Comparison of ENCODE assay signal across 2 cellular contexts in the genomic region with DNA sequence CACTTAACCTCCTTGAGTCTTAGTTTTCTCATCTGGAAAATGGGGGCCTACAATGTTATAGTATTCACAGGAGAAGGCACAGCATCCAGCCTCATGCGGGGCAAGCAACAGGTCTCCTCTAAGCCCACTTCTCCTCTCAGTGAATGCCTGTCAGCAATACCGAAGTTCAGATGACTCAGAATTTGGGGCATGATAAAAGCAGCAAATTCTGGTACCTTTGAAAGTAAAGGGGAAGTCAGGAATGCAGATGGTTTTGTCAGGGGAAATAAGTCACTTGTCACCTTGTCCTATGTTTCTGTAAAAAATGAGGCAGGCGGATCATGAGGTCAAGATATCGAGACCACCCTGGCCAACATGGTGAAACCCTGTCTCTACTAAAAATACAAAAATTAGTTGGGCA.
TF ChIP-seq lines count a peak whose summit lies in the region.

No MANE protein-coding gene starts in this region.

TF ChIP-seq in HepG2, 621 proteins besides CTCF, POLR2A, EP300 and RAD21:
- no peak for TF ChIP-seq JUN (CRISPR knock-in tag; IDR thresholded peaks at IDR 0.05)
- peak; percentile 67 for TF ChIP-seq ZNF629 (CRISPR knock-in tag; conservative IDR thresholded peaks at IDR 0.05)
- TF ChIP-seq, protein P1, sequence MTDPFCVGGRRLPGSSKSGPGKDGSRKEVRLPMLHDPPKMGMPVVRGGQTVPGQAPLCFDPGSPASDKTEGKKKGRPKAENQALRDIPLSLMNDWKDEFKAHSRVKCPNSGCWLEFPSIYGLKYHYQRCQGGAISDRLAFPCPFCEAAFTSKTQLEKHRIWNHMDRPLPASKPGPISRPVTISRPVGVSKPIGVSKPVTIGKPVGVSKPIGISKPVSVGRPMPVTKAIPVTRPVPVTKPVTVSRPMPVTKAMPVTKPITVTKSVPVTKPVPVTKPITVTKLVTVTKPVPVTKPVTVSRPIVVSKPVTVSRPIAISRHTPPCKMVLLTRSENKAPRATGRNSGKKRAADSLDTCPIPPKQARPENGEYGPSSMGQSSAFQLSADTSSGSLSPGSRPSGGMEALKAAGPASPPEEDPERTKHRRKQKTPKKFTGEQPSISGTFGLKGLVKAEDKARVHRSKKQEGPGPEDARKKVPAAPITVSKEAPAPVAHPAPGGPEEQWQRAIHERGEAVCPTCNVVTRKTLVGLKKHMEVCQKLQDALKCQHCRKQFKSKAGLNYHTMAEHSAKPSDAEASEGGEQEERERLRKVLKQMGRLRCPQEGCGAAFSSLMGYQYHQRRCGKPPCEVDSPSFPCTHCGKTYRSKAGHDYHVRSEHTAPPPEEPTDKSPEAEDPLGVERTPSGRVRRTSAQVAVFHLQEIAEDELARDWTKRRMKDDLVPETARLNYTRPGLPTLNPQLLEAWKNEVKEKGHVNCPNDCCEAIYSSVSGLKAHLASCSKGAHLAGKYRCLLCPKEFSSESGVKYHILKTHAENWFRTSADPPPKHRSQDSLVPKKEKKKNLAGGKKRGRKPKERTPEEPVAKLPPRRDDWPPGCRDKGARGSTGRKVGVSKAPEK (CRISPR knock-in tag; IDR thresholded peaks at IDR 0.05; ENCODE audit: borderline replicate concordance) = no peak
TF ChIP-seq in HepG2: peak in this region for 1.

TF ChIP-seq in WTC11, 78 proteins besides CTCF, POLR2A, EP300 and RAD21:
- TF ChIP-seq SMAD4 (CRISPR knock-in tag; IDR thresholded peaks at IDR 0.05) (no peak), ATF6 (CRISPR knock-in tag; IDR thresholded peaks at IDR 0.05) (no peak), MLX (CRISPR knock-in tag; IDR thresholded peaks at IDR 0.05) (no peak), TEAD4 (CRISPR knock-in tag; IDR thresholded peaks at IDR 0.05) (no peak), NFYB (CRISPR knock-in tag; conservative IDR thresholded peaks at IDR 0.05; ENCODE audit: low read depth) (no peak), IRF2 (CRISPR knock-in tag; IDR thresholded peaks at IDR 0.05; ENCODE audit: borderline replicate concordance, low read depth) (no peak), GABPB1 (CRISPR knock-in tag; IDR thresholded peaks at IDR 0.05) (no peak), ZNF121 (CRISPR knock-in tag; IDR thresholded peaks at IDR 0.05) (no peak), CBFB (CRISPR knock-in tag; IDR thresholded peaks at IDR 0.05; ENCODE audit: low read depth) (no peak), ATF1 (CRISPR knock-in tag; IDR thresholded peaks at IDR 0.05) (no peak), FOXP4 (CRISPR knock-in tag; IDR thresholded peaks at IDR 0.05) (no peak), AR (CRISPR knock-in tag; IDR thresholded peaks at IDR 0.05) (no peak)
- TF ChIP-seq, protein P2, sequence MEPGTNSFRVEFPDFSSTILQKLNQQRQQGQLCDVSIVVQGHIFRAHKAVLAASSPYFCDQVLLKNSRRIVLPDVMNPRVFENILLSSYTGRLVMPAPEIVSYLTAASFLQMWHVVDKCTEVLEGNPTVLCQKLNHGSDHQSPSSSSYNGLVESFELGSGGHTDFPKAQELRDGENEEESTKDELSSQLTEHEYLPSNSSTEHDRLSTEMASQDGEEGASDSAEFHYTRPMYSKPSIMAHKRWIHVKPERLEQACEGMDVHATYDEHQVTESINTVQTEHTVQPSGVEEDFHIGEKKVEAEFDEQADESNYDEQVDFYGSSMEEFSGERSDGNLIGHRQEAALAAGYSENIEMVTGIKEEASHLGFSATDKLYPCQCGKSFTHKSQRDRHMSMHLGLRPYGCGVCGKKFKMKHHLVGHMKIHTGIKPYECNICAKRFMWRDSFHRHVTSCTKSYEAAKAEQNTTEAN (CRISPR knock-in tag; IDR thresholded peaks at IDR 0.05) = no peak
- TF ChIP-seq, protein P3, sequence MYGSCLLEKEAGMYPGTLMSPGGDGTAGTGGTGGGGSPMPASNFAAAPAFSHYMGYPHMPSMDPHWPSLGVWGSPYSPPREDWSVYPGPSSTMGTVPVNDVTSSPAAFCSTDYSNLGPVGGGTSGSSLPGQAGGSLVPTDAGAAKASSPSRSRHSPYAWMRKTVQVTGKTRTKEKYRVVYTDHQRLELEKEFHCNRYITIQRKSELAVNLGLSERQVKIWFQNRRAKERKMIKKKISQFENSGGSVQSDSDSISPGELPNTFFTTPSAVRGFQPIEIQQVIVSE (CRISPR knock-in tag; IDR thresholded peaks at IDR 0.05; ENCODE audit: borderline replicate concordance) = no peak
